18 cellular contexts compared by ENCODE assay signal in genomic region chr7:134643131-134643530, GRCh38. TPM values are rescaled to one million over a fixed set of nuclear protein-coding genes. Genes with fewer than 3 reads are reported as not detected.
DNase-seq lines count a peak whose midpoint lies in the region; ATAC-seq and TF ChIP-seq lines count a peak whose summit lies in the region.
"Had no signal": no experiment of that assay in that cellular context is flagged by ENCODE, and none has a peak within 500 bp of the region (broad histone marks: within the 10 kb centered on the region; RNA-seq: fewer than 3 reads in every experiment).

No MANE protein-coding gene starts in this region.

- peaks cover 11% of the 10 kb centered on the region; the same call in 1 of the 2 replicates for H3K79me2 ChIP-seq in PC-3 (ENCODE audit: low read length)

- no peak for DNase-seq in activated naive CD8-positive, alpha-beta T cell treated with anti-CD3 and anti-CD28 coated beads, Interleukin-2, amount 50 U/mL, for 24 hours
- DNase-seq in PC-3 (peak; percentile 27), epithelial cell of proximal tubule (ENCODE audit: low read depth) (peak; percentile 73), stomach (peak; percentile 34), 8988T (no peak), amygdala (lab: John Stamatoyannopoulos, UW) (no peak)
- DNase-seq: GF-D8, NCI-H1105 treated with DMSO at 0.1 percent for 48 hours, NCI-H187 treated with DMSO at 0.1 percent for 48 hours, NCI-H2171, NCI-H446 treated with DMSO at 0.1 percent for 48 hours, NCI-H774, PC-9 had no signal

- BruUV-seq in PC-3 (replicated peaks; lab: Mats Ljungman, UMichigan) = no TSS peak

- no peak overlapping the region for H3K9ac ChIP-seq in PC-3 (ENCODE audit: low read length)

- no peak overlapping the region for H2AFZ ChIP-seq in PC-3 (ENCODE audit: low read length)
- H2AFZ ChIP-seq: GM23338, PC-9 had no signal

- intact Hi-C loops in PC-3 (cut with micrococcal nuclease) (loop anchor here (10.0 kb wide), 1 partner anchor 532 kb away; the partner anchor contains the start of gene CYREN), stomach (cut with DNase I; ENCODE audit: low total_unique reads) (no loop called here)

- no peaks in the 10 kb centered on the region for H3K36me3 Mint-ChIP-seq in activated naive CD8-positive, alpha-beta T cell
- peaks cover 2% of the 10 kb centered on the region for H3K36me3 Mint-ChIP-seq in activated naive CD8-positive, alpha-beta T cell treated with anti-CD3 and anti-CD28 coated beads, Interleukin-2, amount 50 U/mL, for 24 hours (ENCODE audit: low read depth)

- H3K9me2 ChIP-seq in PC-3 (replicated peaks; ENCODE audit: low read length) = no peaks in the 10 kb centered on the region

- no peak for TF ChIP-seq CTCF in PC-3 (conservative IDR thresholded peaks at IDR 0.05; ENCODE audit: low read depth, low read length)
- no peak for TF ChIP-seq CTCF in epithelial cell of proximal tubule (conservative IDR thresholded peaks at IDR 0.05; ENCODE audit: low read depth, low read length)
- no peak for TF ChIP-seq CTCF in stomach (IDR thresholded peaks at IDR 0.05)

- H3K36me3 ChIP-seq in PC-3 (ENCODE audit: low read depth, low read length) (no peaks in the 10 kb centered on the region), stomach (no peaks in the 10 kb centered on the region)

- H3K4me1 Mint-ChIP-seq in activated naive CD8-positive, alpha-beta T cell (ENCODE audit: low read depth) = peaks cover 13% of the 10 kb centered on the region
- H3K4me1 Mint-ChIP-seq in activated naive CD8-positive, alpha-beta T cell treated with anti-CD3 and anti-CD28 coated beads, Interleukin-2, amount 50 U/mL, for 24 hours = peaks cover 18% of the 10 kb centered on the region
- H3K4me1 Mint-ChIP-seq: GM23338 had no signal

- POLR2A ChIA-PET in PC-3 (lab: Charles Lee; ENCODE audit: unreplicated experiment) = interaction anchor here (0.6 kb wide), 1 partner anchor 131 kb away, joined by 5 read pairs; no protein-coding TSS in a partner anchor

- TF ChIP-seq POLR2A in stomach (IDR thresholded peaks at IDR 0.05) = no peak

- no peak overlapping the region for H3K4me2 ChIP-seq in PC-3 (ENCODE audit: low read length)
- H3K4me2 ChIP-seq: GM23338, PC-9 had no signal

- CTCF ChIA-PET in PC-3 (lab: Charles Lee) = no interaction called here

- H3K27ac Mint-ChIP-seq in activated naive CD8-positive, alpha-beta T cell = peak overlapping the region; percentile 65
- no peak overlapping the region for H3K27ac Mint-ChIP-seq in activated naive CD8-positive, alpha-beta T cell treated with anti-CD3 and anti-CD28 coated beads, Interleukin-2, amount 50 U/mL, for 24 hours
- H3K27ac Mint-ChIP-seq: GM23338 had no signal

- no peaks in the 10 kb centered on the region for H3F3A ChIP-seq in PC-3 (ENCODE audit: low read length, unreplicated experiment)

- no peaks in the 10 kb centered on the region for H4K20me1 ChIP-seq in PC-3 (ENCODE audit: low read length)

- H3K27ac ChIP-seq in PC-3 (ENCODE audit: low read length) (no peak overlapping the region), stomach (peak overlapping the region in 1 of 5 donors; percentile 35)
- H3K27ac ChIP-seq: C4-2B, PC-9 had no signal

- H3K27me3 ChIP-seq in PC-3 (ENCODE audit: low read length) = no peaks in the 10 kb centered on the region
- H3K27me3 ChIP-seq in stomach = no peaks in the 10 kb centered on the region

- H3K4me3 Mint-ChIP-seq in activated naive CD8-positive, alpha-beta T cell = no peak overlapping the region
- H3K4me3 Mint-ChIP-seq in activated naive CD8-positive, alpha-beta T cell treated with anti-CD3 and anti-CD28 coated beads, Interleukin-2, amount 50 U/mL, for 24 hours = no peak overlapping the region
- H3K4me3 Mint-ChIP-seq: GM23338 had no signal

- ATAC-seq in activated naive CD8-positive, alpha-beta T cell treated with anti-CD3 and anti-CD28 coated beads, Interleukin-2, amount 50 U/mL, for 24 hours = no peak
- ATAC-seq in PC-3 (no peak), HG02798 (IDR thresholded peaks at IDR 0.05; ENCODE audit: poor library complexity, unreplicated experiment) (no peak)
- ATAC-seq: GM23338, HCT116 had no signal

- H3K4me1 ChIP-seq in PC-3 (ENCODE audit: insufficient read depth, low read length) (peaks cover 10% of the 10 kb centered on the region), stomach (peaks cover 7 to 29% (median 22%) of the 10 kb centered on the region in 4 donors)

- H3K27me3 Mint-ChIP-seq in activated naive CD8-positive, alpha-beta T cell = no peaks in the 10 kb centered on the region
- no peaks in the 10 kb centered on the region for H3K27me3 Mint-ChIP-seq in activated naive CD8-positive, alpha-beta T cell treated with anti-CD3 and anti-CD28 coated beads, Interleukin-2, amount 50 U/mL, for 24 hours

- TF ChIP-seq EP300 in stomach (IDR thresholded peaks at IDR 0.05) = no peak

- no peaks in the 10 kb centered on the region for H3K9me3 Mint-ChIP-seq in activated naive CD8-positive, alpha-beta T cell (ENCODE audit: low read depth)
- no peaks in the 10 kb centered on the region for H3K9me3 Mint-ChIP-seq in activated naive CD8-positive, alpha-beta T cell treated with anti-CD3 and anti-CD28 coated beads, Interleukin-2, amount 50 U/mL, for 24 hours

- H3K9me3 ChIP-seq in PC-3 (ENCODE audit: low read length) (no peaks in the 10 kb centered on the region), stomach (no peaks in the 10 kb centered on the region)

- WGBS in stomach, 5 donors = 37 to 76% (median 57%) methylated on average over 1 of the region's 1 CpG

- no peak overlapping the region for H3K4me3 ChIP-seq in PC-3 (ENCODE audit: low read length)
- H3K4me3 ChIP-seq in epithelial cell of proximal tubule (ENCODE audit: low read depth, low read length) = no peak overlapping the region
- no peak overlapping the region for H3K4me3 ChIP-seq in stomach
- H3K4me3 ChIP-seq: GM23338, PC-9 had no signal

RNA-seq across cellular contexts. Expression of gene BPGM, which starts 3.5 kb away (rescaled TPM):
- total RNA-seq in PC-3 (2014; rRNA removed) = 9.6 and 14.6 TPM in 2 replicates
- 24.7 and 42.8 TPM in 2 replicates for total RNA-seq in epithelial cell of proximal tubule
- total RNA-seq in stomach = 10 to 100 TPM in 3 of 5 donors, 1 to 10 TPM in 2; 4.7 to 47.3 (median 20.2) TPM
- polyA plus RNA-seq in stomach = 10 to 100 TPM; 13.0 to 22.5 (median 19.4) TPM

Comparison
In these comparisons a context has a peak if more than half of its experiments do, and no peak if none do; other contexts are left out.
1. DNase-seq: peak in PC-3 (single experiment), epithelial cell of proximal tubule (single experiment) and stomach (single experiment); none in activated naive CD8-positive, alpha-beta T cell treated with anti-CD3 and anti-CD28 coated beads, Interleukin-2, amount 50 U/mL, for 24 hours (single experiment), 8988T (single experiment) and amygdala (0 of 56).